In the genomic region with DNA sequence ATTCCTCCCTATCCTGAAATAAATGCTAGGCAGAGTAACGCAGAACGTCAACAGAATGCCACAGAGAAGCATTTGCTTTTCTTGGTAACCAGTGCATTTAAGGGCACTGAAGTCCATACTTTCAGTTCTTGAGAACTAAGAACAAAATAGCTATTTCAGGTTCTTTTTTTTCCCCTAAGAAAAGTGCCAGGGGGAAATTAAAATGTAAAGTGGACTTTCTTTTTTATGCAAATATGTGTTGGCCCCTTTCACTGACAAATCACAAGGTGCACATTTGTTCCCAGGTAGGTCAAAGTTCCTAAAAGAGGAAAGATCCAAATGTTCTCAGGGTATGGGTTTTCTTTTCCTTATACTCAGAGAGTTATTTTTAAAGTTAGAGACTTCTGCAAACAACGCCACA, we compare ENCODE assay signal across 21 cellular contexts.
DNase-seq lines count a peak whose midpoint lies in the region; ATAC-seq lines count a peak whose summit lies in the region.
"Had no signal": no experiment of that assay in that cellular context is flagged by ENCODE, and none has a peak within 500 bp of the region (broad histone marks: within the 10 kb centered on the region; RNA-seq: fewer than 3 reads in every experiment).

No MANE protein-coding gene starts in this region.

- H3K4me3 Mint-ChIP-seq in activated T-cell treated with anti-CD3 and anti-CD28 coated beads, Interleukin-2, amount 50 U/mL, for 4 hours: no peak overlapping the region
- H3K4me3 Mint-ChIP-seq: CD8-positive, alpha-beta T cell had no signal

- H3K27me3 Mint-ChIP-seq in activated T-cell treated with anti-CD3 and anti-CD28 coated beads, Interleukin-2, amount 50 U/mL, for 4 hours (ENCODE audit: low read depth): no peaks in the 10 kb centered on the region

- H3K4me1 Mint-ChIP-seq in activated T-cell treated with anti-CD3 and anti-CD28 coated beads, Interleukin-2, amount 50 U/mL, for 4 hours (ENCODE audit: low read depth): no peaks in the 10 kb centered on the region

- in situ Hi-C loops in G401 (cut with HindIII; ENCODE audit: low sequenced_read_pairs): no loop called here

- ATAC-seq in activated T-cell treated with anti-CD3 and anti-CD28 coated beads, Interleukin-2, amount 50 U/mL, for 4 hours: no peak
- ATAC-seq: CD8-positive, alpha-beta T cell; HepG2; K562 had no signal

- peak; percentile 2 for DNase-seq in G401 (ENCODE audit: low spot score)
- peak; percentile 2 for DNase-seq in cerebellar cortex (ENCODE audit: low spot score)
- peak; percentile 9 for DNase-seq in inferior parietal cortex (ENCODE audit: extremely low spot score)
- peak; percentile 26 for DNase-seq in superior temporal gyrus (ENCODE audit: extremely low spot score)
- no peak for DNase-seq in SK-N-DZ (ENCODE audit: low spot score)
- DNase-seq in NCI-H510A (lab: John Stamatoyannopoulos, UW): no peak
- no peak for DNase-seq in activated T-cell treated with anti-CD3 and anti-CD28 coated beads, Interleukin-2, amount 50 U/mL, for 4 hours
- DNase-seq: 8988T; CD8-positive, alpha-beta T cell; DND-41; MM.1S; NCI-H1048; NCI-H1436; NCI-H187 treated with DMSO at 0.1 percent for 48 hours; NCI-H2107; NCI-H524; NCI-H774; Peyer's patch; SJCRH30 had no signal

- H3K9me3 Mint-ChIP-seq in activated T-cell treated with anti-CD3 and anti-CD28 coated beads, Interleukin-2, amount 50 U/mL, for 4 hours: no peaks in the 10 kb centered on the region

- no peaks in the 10 kb centered on the region for H3K36me3 Mint-ChIP-seq in activated T-cell treated with anti-CD3 and anti-CD28 coated beads, Interleukin-2, amount 50 U/mL, for 4 hours (ENCODE audit: insufficient read depth)
- H3K36me3 Mint-ChIP-seq: CD8-positive, alpha-beta T cell had no signal

Comparison
In these comparisons a context has a peak if more than half of its experiments do, and no peak if none do; other contexts are left out.
1. DNase-seq: peak in G401 (single experiment), cerebellar cortex (single experiment), inferior parietal cortex (single experiment) and superior temporal gyrus (single experiment); none in SK-N-DZ (single experiment), NCI-H510A (single experiment) and activated T-cell treated with anti-CD3 and anti-CD28 coated beads, Interleukin-2, amount 50 U/mL, for 4 hours (single experiment).